Comparison of ENCODE assay signal across 9 cellular contexts in the genomic region with DNA sequence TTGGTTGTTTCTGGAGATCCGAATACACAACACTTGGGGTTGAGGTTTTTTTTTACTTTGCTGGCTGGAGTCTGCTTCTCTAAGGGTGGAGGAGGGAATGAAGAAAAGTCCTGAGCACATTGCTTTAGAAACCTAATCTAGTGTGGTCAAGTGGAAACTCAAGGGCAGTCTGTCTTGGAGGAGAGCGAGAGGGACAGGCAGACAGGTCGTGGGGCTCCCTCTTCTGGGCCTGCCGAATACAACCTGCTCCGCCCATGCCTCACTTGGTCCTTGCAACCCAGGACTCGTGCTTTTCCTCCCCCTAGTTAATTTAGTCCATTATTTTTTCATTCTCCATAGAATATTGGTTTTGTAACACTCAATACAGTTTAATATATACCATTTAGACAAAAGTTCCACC.
A peak's percentile ranks its signal among the peaks of the same experiment; 100 is the strongest.
DNase-seq lines count a peak whose midpoint lies in the region; ATAC-seq, FAIRE-seq and TF ChIP-seq lines count a peak whose summit lies in the region.
"Had no signal": no experiment of that assay in that cellular context is flagged by ENCODE, and none has a peak within 500 bp of the region (broad histone marks: within the 10 kb centered on the region; RNA-seq: fewer than 3 reads in every experiment).

No MANE protein-coding gene starts in this region.

- SMC1A ChIA-PET in GM12878 (lab: Charles Lee; ENCODE audit: uncharacterized antibody, unreplicated experiment): interaction anchor here (1.5 kb wide), 1 partner anchor 154 kb away, joined by 5 read pairs; no protein-coding TSS in a partner anchor

- peaks cover 26% of the 10 kb centered on the region for H3K4me1 Mint-ChIP-seq in nephron progenitor cell

- 18% methylated on average over 6 of the region's 6 CpGs for WGBS in GM12878 (ENCODE audit: insufficient coverage, insufficient replicate concordance, low lambda C conversion rate, missing lambda C conversion rate)

- ATAC-seq in GM12878 (peak; percentile 75), GM21526 (IDR thresholded peaks at IDR 0.05; ENCODE audit: low FRiP score, unreplicated experiment) (no peak)

- H3K79me2 ChIP-seq in GM12878 (ENCODE audit: control insufficient read depth, insufficient read depth, low read length): no peaks in the 10 kb centered on the region

- no peaks in the 10 kb centered on the region for H4K20me1 ChIP-seq in GM12878 (ENCODE audit: control insufficient read depth, insufficient read depth)

- H3K27ac Mint-ChIP-seq in nephron progenitor cell: no peak overlapping the region

- H3K9me3 ChIP-seq in GM12878 (replicated peaks; ENCODE audit: control insufficient read depth, insufficient read depth, low read length): no peaks in the 10 kb centered on the region
- H3K9me3 ChIP-seq: uterus had no signal

- TF ChIP-seq CTCF in GM12878 (IDR thresholded peaks at IDR 0.05 in 2 of 3, conservative IDR thresholded peaks at IDR 0.05 in 1 of 3; ENCODE audit: control insufficient read depth in 2 of 3, extremely low read depth in 1 of 3, insufficient read depth in 1 of 3, low read depth in 3 of 3, low read length in 3 of 3): peak; percentile 35 to 46 (median 37); a peak in 4 of 6 replicates
- peak; percentile 28 for TF ChIP-seq CTCF in nephron progenitor cell (IDR thresholded peaks at IDR 0.05)

- TF ChIP-seq EP300 in GM12878 (IDR thresholded peaks at IDR 0.05; ENCODE audit: borderline replicate concordance in 1 of 2, control insufficient read depth in 1 of 2, low read depth in 2 of 2, low read length in 2 of 2): no peak

- H2AFZ ChIP-seq in GM12878 (ENCODE audit: control insufficient read depth, low read depth, low read length): no peak overlapping the region

- no peaks in the 10 kb centered on the region for H3K36me3 ChIP-seq in GM12878 (ENCODE audit: control insufficient read depth in 2 of 2, insufficient read depth in 2 of 2, low read length in 1 of 2)
- H3K36me3 ChIP-seq: uterus had no signal

- intact Hi-C loops in GM12878 (cut with micrococcal nuclease; ENCODE audit: unreplicated experiment): loop anchor here (10.0 kb wide), 1 partner anchor 55 kb away; no protein-coding TSS in a partner anchor

- DNase-seq in NCI-H1092 treated with DMSO at 0.1 percent for 48 hours (lab: John Stamatoyannopoulos, UW) (peak; percentile 4), NCI-H1092 (lab: John Stamatoyannopoulos, UW) (no peak), Kasumi-1 (lab: John Stamatoyannopoulos, UW) (peak; percentile 7 to 8), GM12878 (ENCODE audit: low read depth, low spot score) (no peak), nephron progenitor cell (no peak), SHP77 (lab: John Stamatoyannopoulos, UW) (no peak)
- no peak for DNase-seq in stimulated activated naive CD4-positive, alpha-beta T cell treated with Interleukin-2 at 50 U/mL for 16 hours (lab: John Stamatoyannopoulos, UW)
- DNase-seq: uterus had no signal

- no TSS peak for BruUV-seq in GM12878 (replicated peaks; lab: Mats Ljungman, UMichigan)

- H3K4me2 ChIP-seq in GM12878 (ENCODE audit: control insufficient read depth, insufficient read depth): no peak overlapping the region

- no peak overlapping the region for H3K27ac ChIP-seq in GM12878 (ENCODE audit: control insufficient read depth, insufficient read depth)
- H3K27ac ChIP-seq: uterus had no signal

- no peaks in the 10 kb centered on the region for H3K4me1 ChIP-seq in GM12878 (ENCODE audit: control insufficient read depth, insufficient read depth, low read length)
- H3K4me1 ChIP-seq: uterus had no signal

- H3K9me3 Mint-ChIP-seq in nephron progenitor cell: no peaks in the 10 kb centered on the region

- H3K9ac ChIP-seq in GM12878 (ENCODE audit: control insufficient read depth, insufficient read depth, low read length): no peak overlapping the region

- no peaks in the 10 kb centered on the region for H3K36me3 Mint-ChIP-seq in nephron progenitor cell (ENCODE audit: low read depth)

- POLR2A ChIA-PET in GM12878 (lab: Charles Lee): no interaction called here

- no peaks in the 10 kb centered on the region for H3K27me3 ChIP-seq in GM12878 (replicated peaks in 1 of 2; ENCODE audit: control insufficient read depth in 2 of 2, insufficient read depth in 2 of 2, low read length in 1 of 2)
- H3K27me3 ChIP-seq: uterus had no signal

- CTCF ChIA-PET in GM12878 (lab: Yijun Ruan, JAX): no interaction called here

- TF ChIP-seq RAD21 in GM12878 (IDR thresholded peaks at IDR 0.05; ENCODE audit: insufficient read depth, low read depth, low read length): peak; percentile 64

- H3K4me3 ChIP-seq in GM12878: no peak overlapping the region
- H3K4me3 ChIP-seq: uterus had no signal

- peaks cover 28% of the 10 kb centered on the region for H3K27me3 Mint-ChIP-seq in nephron progenitor cell (ENCODE audit: low read depth, poor library complexity)

- RAD21 ChIA-PET in GM12878 (lab: Charles Lee; ENCODE audit: unreplicated experiment): interaction anchor here (0.7 kb wide), 1 partner anchor 206 kb away, joined by 3 read pairs; no protein-coding TSS in a partner anchor

- in situ Hi-C loops in GM12878 (cut with MboI): loop anchor here (10.0 kb wide), 1 partner anchor 645 kb away; no protein-coding TSS in a partner anchor

- peak overlapping the region; percentile 11 for H3K4me3 Mint-ChIP-seq in nephron progenitor cell

- no peak for TF ChIP-seq POLR2A in GM12878 (IDR thresholded peaks at IDR 0.05; ENCODE audit: low read depth, low read length)

- FAIRE-seq in GM12878 (lab: Jason Lieb, UNC): no peak

TF ChIP-seq in GM12878, 131 proteins besides CTCF, POLR2A, EP300 and RAD21:
- TF ChIP-seq MLLT1 (IDR thresholded peaks at IDR 0.05): no peak
- TF ChIP-seq SKIL (IDR thresholded peaks at IDR 0.05; ENCODE audit: low read depth, poor library complexity, severe bottlenecking): no peak
- no peak for TF ChIP-seq CHD1 (IDR thresholded peaks at IDR 0.05; ENCODE audit: low read depth, low read length)
- TF ChIP-seq SMC3 (IDR thresholded peaks at IDR 0.05; ENCODE audit: borderline replicate concordance, low read length): peak; percentile 28; the same call in 1 of the 2 replicates
- TF ChIP-seq WRNIP1 (IDR thresholded peaks at IDR 0.05; ENCODE audit: borderline replicate concordance, low read depth, low read length): no peak
- TF ChIP-seq BCL11A (IDR thresholded peaks at IDR 0.05; ENCODE audit: low read depth, low read length): no peak

Comparison
In these comparisons a context has a peak if more than half of its experiments do, and no peak if none do; other contexts are left out.
1. DNase-seq: peak in NCI-H1092 treated with DMSO at 0.1 percent for 48 hours (single experiment) and Kasumi-1 (2 of 2); none in NCI-H1092 (single experiment), GM12878 (single experiment), nephron progenitor cell (single experiment), stimulated activated naive CD4-positive, alpha-beta T cell treated with Interleukin-2 at 50 U/mL for 16 hours (single experiment) and SHP77 (0 of 2).